8 cellular contexts compared by ENCODE assay signal in genomic region chr3:58049143-58049785, GRCh38. TPM values are rescaled to one million over a fixed set of nuclear protein-coding genes. Genes with fewer than 3 reads are reported as not detected.
DNase-seq lines count a peak whose midpoint lies in the region; ATAC-seq, FAIRE-seq and TF ChIP-seq lines count a peak whose summit lies in the region.

No MANE protein-coding gene starts in this region.

- peaks cover 19% of the 10 kb centered on the region for H3K4me1 Mint-ChIP-seq in stimulated activated effector memory CD8-positive, alpha-beta T cell treated with anti-CD3 and anti-CD28 coated beads, Interleukin-12 subunit alpha, Interleukin-12 subunit beta, amount 100 ng/mL, for 72 hours

- TF ChIP-seq POLR2A in H54 (IDR thresholded peaks at IDR 0.05; ENCODE audit: low read depth, low read length) = no peak

- FAIRE-seq in H54 (lab: Jason Lieb, UNC) = peak; percentile 75

- DNase-seq in H54 (ENCODE audit: insufficient read length, low spot score) = peak; percentile 55
- peak; percentile 84 for DNase-seq in T1000 (lab: John Stamatoyannopoulos, UW)
- DNase-seq in left cardiac atrium = peak; percentile 61
- peak; percentile 94 for DNase-seq in pulmonary artery endothelial cell (ENCODE audit: low read depth, low spot score)
- DNase-seq in stimulated activated effector memory CD8-positive, alpha-beta T cell treated with anti-CD3 and anti-CD28 coated beads, Interleukin-12 subunit alpha, Interleukin-12 subunit beta, amount 100 ng/mL, for 72 hours (ENCODE audit: low spot score in 2 of 2) = no peak
- DNase-seq in activated gamma-delta T cell (lab: John Stamatoyannopoulos, UW) = no peak

- intact Hi-C loops in left cardiac atrium (cut with DNase I) = no loop called here

- H3K4me3 Mint-ChIP-seq in stimulated activated effector memory CD8-positive, alpha-beta T cell treated with anti-CD3 and anti-CD28 coated beads, Interleukin-12 subunit alpha, Interleukin-12 subunit beta, amount 100 ng/mL, for 72 hours = no peak overlapping the region

- H3K9me3 Mint-ChIP-seq in stimulated activated effector memory CD8-positive, alpha-beta T cell treated with anti-CD3 and anti-CD28 coated beads, Interleukin-12 subunit alpha, Interleukin-12 subunit beta, amount 100 ng/mL, for 72 hours = no peaks in the 10 kb centered on the region

- no peaks in the 10 kb centered on the region for H3K36me3 Mint-ChIP-seq in stimulated activated effector memory CD8-positive, alpha-beta T cell treated with anti-CD3 and anti-CD28 coated beads, Interleukin-12 subunit alpha, Interleukin-12 subunit beta, amount 100 ng/mL, for 72 hours

- H3K27ac Mint-ChIP-seq in stimulated activated effector memory CD8-positive, alpha-beta T cell treated with anti-CD3 and anti-CD28 coated beads, Interleukin-12 subunit alpha, Interleukin-12 subunit beta, amount 100 ng/mL, for 72 hours = no peak overlapping the region

- peak; percentile 36 to 75 for ATAC-seq in left cardiac atrium
- no peak for ATAC-seq in HG03378 (IDR thresholded peaks at IDR 0.05; ENCODE audit: unreplicated experiment)
- ATAC-seq in HG03442 (IDR thresholded peaks at IDR 0.05; ENCODE audit: unreplicated experiment) = no peak
- ATAC-seq in stimulated activated effector memory CD8-positive, alpha-beta T cell treated with anti-CD3 and anti-CD28 coated beads, Interleukin-12 subunit alpha, Interleukin-12 subunit beta, amount 100 ng/mL, for 72 hours = no peak

RNA-seq across cellular contexts. Expression of gene FLNB, which starts 41.0 kb away (rescaled TPM):
- total RNA-seq in left cardiac atrium = 10 to 100 TPM; 28.0 to 94.4 TPM
- 835 and 1,024 TPM in 2 replicates for total RNA-seq in pulmonary artery endothelial cell

Comparison
In these comparisons a context has a peak if more than half of its experiments do, and no peak if none do; other contexts are left out.
1. DNase-seq: peak in H54 (single experiment), T1000 (single experiment), left cardiac atrium (single experiment) and pulmonary artery endothelial cell (single experiment); none in stimulated activated effector memory CD8-positive, alpha-beta T cell treated with anti-CD3 and anti-CD28 coated beads, Interleukin-12 subunit alpha, Interleukin-12 subunit beta, amount 100 ng/mL, for 72 hours (0 of 2) and activated gamma-delta T cell (single experiment).
2. ATAC-seq: peak in left cardiac atrium (2 of 2); none in HG03378 (single experiment), HG03442 (single experiment) and stimulated activated effector memory CD8-positive, alpha-beta T cell treated with anti-CD3 and anti-CD28 coated beads, Interleukin-12 subunit alpha, Interleukin-12 subunit beta, amount 100 ng/mL, for 72 hours (single experiment).